In the genomic region with DNA sequence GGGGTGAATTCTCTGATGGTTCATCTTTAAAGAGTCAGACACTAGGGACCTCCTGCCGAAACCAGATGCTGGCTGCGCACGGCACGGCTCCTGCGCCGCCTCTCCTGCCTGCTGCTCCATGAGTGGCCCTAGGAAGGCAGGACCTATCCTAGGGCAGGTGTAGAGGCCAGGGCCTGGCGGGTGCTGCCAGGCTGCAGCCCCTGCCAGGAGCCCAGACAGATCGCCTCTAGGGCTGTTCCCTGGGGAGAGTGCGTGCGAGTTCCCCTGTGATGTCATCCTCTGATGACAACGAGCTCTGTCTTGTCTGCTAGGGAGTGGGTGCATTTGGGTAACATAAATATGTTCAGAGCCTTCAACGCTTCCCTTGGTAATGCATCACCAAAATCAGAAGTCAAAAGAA, we compare ENCODE assay signal across 19 cellular contexts. TPM values are rescaled to one million over a fixed set of nuclear protein-coding genes. Genes with fewer than 3 reads are reported as not detected.
DNase-seq lines count a peak whose midpoint lies in the region; ATAC-seq and TF ChIP-seq lines count a peak whose summit lies in the region.
"Had no signal": no experiment of that assay in that cellular context is flagged by ENCODE, and none has a peak within 500 bp of the region (broad histone marks: within the 10 kb centered on the region; RNA-seq: fewer than 3 reads in every experiment).

No MANE protein-coding gene starts in this region.

- no peak overlapping the region for H3K4me3 Mint-ChIP-seq in neural crest cell
- H3K4me3 Mint-ChIP-seq: CD8-positive, alpha-beta T cell; H9 had no signal

- peak overlapping the region; percentile 25 for H3K4me2 ChIP-seq in Loucy (ENCODE audit: low read depth, low read length, poor library complexity, severe bottlenecking)

- no peaks in the 10 kb centered on the region for H3K9me2 ChIP-seq in Loucy (replicated peaks; ENCODE audit: low read depth, low read length)

- H3K27ac ChIP-seq in Panc1 (ENCODE audit: low read length) (no peak overlapping the region), colonic mucosa (no peak overlapping the region)
- H3K27ac ChIP-seq: GM23248, SJCRH30 had no signal

- intact Hi-C loops in Panc1 (cut with micrococcal nuclease; ENCODE audit: unreplicated experiment) (no loop called here), colonic mucosa (cut with DNase I) (no loop called here)

- peak; percentile 15; the same call in 1 of the 2 replicates for ATAC-seq in Panc1
- ATAC-seq: CD8-positive, alpha-beta T cell had no signal

- peak overlapping the region; percentile 36 for H3K9ac ChIP-seq in Loucy (ENCODE audit: low read depth, low read length, poor library complexity, severe bottlenecking)
- H3K9ac ChIP-seq in colonic mucosa (ENCODE audit: low read depth in 2 of 2, low read length in 2 of 2): no peak overlapping the region
- H3K9ac ChIP-seq: GM23248 had no signal

- H3K27me3 Mint-ChIP-seq in neural crest cell (ENCODE audit: low read depth): no peaks in the 10 kb centered on the region

- CTCF ChIA-PET in Panc1 (lab: Charles Lee): interaction anchor here (0.7 to 0.8 kb wide), 3 partner anchors 10 to 1508 kb away, joined by 3 to 7 read pairs (median 6); no protein-coding TSS in a partner anchor

- peaks cover 6% of the 10 kb centered on the region; the same call in 1 of the 2 replicates for H3F3A ChIP-seq in Loucy (ENCODE audit: low read depth)

- POLR2A ChIA-PET in Panc1 (lab: Charles Lee): no interaction called here

- peak overlapping the region; percentile 57 for H3K27ac Mint-ChIP-seq in neural crest cell (ENCODE audit: unreplicated experiment)
- H3K27ac Mint-ChIP-seq: CD8-positive, alpha-beta T cell; H9 had no signal

- no peak for TF ChIP-seq CTCF in BE2C (IDR thresholded peaks at IDR 0.05; ENCODE audit: low read depth, low read length)
- no peak for TF ChIP-seq CTCF in Loucy (conservative IDR thresholded peaks at IDR 0.05; ENCODE audit: low read length)
- TF ChIP-seq CTCF in Panc1 (IDR thresholded peaks at IDR 0.05): no peak
- no peak for TF ChIP-seq CTCF in neural crest cell (conservative IDR thresholded peaks at IDR 0.05)
- TF ChIP-seq CTCF in colonic mucosa (IDR thresholded peaks at IDR 0.05): no peak

- H3K79me2 ChIP-seq in Loucy (ENCODE audit: insufficient read depth, low read length): no peaks in the 10 kb centered on the region

- H3K9me3 Mint-ChIP-seq in neural crest cell: no peaks in the 10 kb centered on the region
- H3K9me3 Mint-ChIP-seq: CD8-positive, alpha-beta T cell; H9 had no signal

- peaks cover 16% of the 10 kb centered on the region for H3K4me1 Mint-ChIP-seq in neural crest cell
- H3K4me1 Mint-ChIP-seq: H9 had no signal

- no peaks in the 10 kb centered on the region for H4K20me1 ChIP-seq in Loucy (ENCODE audit: insufficient read depth, low read length, poor library complexity, severe bottlenecking)

- H3K4me1 ChIP-seq in BE2C: peaks cover 5% of the 10 kb centered on the region
- peaks cover 29% of the 10 kb centered on the region for H3K4me1 ChIP-seq in Loucy (ENCODE audit: insufficient read depth, low read length, poor library complexity, severe bottlenecking)
- H3K4me1 ChIP-seq in Panc1 (ENCODE audit: control insufficient read depth, insufficient read depth, low read length): no peaks in the 10 kb centered on the region
- H3K4me1 ChIP-seq in colonic mucosa: no peaks in the 10 kb centered on the region
- H3K4me1 ChIP-seq: SJCRH30 had no signal

- H2AFZ ChIP-seq in Loucy (ENCODE audit: low read length): no peak overlapping the region
- H2AFZ ChIP-seq: GM23248 had no signal

- H3K36me3 Mint-ChIP-seq in neural crest cell (ENCODE audit: low read depth): peaks cover 21% of the 10 kb centered on the region

- no peaks in the 10 kb centered on the region for H3K27me3 ChIP-seq in BE2C
- no peaks in the 10 kb centered on the region for H3K27me3 ChIP-seq in Loucy (ENCODE audit: insufficient read depth, low read length, poor library complexity, severe bottlenecking)
- no peaks in the 10 kb centered on the region for H3K27me3 ChIP-seq in Panc1 (ENCODE audit: control insufficient read depth, insufficient read depth, low read length)
- H3K27me3 ChIP-seq in colonic mucosa: no peaks in the 10 kb centered on the region
- H3K27me3 ChIP-seq: SJCRH30 had no signal

- H3K4me3 ChIP-seq in BE2C (ENCODE audit: low read depth, low read length): no peak overlapping the region
- H3K4me3 ChIP-seq in Loucy (ENCODE audit: low read length, poor library complexity, severe bottlenecking): no peak overlapping the region
- no peak overlapping the region for H3K4me3 ChIP-seq in Panc1 (ENCODE audit: low read depth in 2 of 2, low read length in 2 of 2)
- H3K4me3 ChIP-seq in colonic mucosa: no peak overlapping the region
- H3K4me3 ChIP-seq: GM23248, SJCRH30 had no signal

- peaks cover 6% of the 10 kb centered on the region; the same call in 1 of the 2 replicates for H3K36me3 ChIP-seq in BE2C
- H3K36me3 ChIP-seq in Loucy (ENCODE audit: insufficient read depth, low read length): peaks cover 26% of the 10 kb centered on the region; the same call in 1 of the 2 replicates
- H3K36me3 ChIP-seq in Panc1 (ENCODE audit: control insufficient read depth, insufficient read depth, low read length): peaks cover 18% of the 10 kb centered on the region
- peaks cover 19% of the 10 kb centered on the region for H3K36me3 ChIP-seq in colonic mucosa

- DNase-seq in BE2C (peak; percentile 71), Panc1 (ENCODE audit: low read depth, low spot score) (no peak), neural crest cell (ENCODE audit: low read depth, low spot score) (no peak), DMS53 (lab: John Stamatoyannopoulos, UW) (no peak), colonic mucosa (no peak)
- DNase-seq in activated CD8-positive, alpha-beta memory T cell treated with anti-CD3 and anti-CD28 coated beads, Interleukin-2, amount 50 U/mL, for 48 hours: no peak
- DNase-seq: ACHN; C1 segment of cervical spinal cord; CD8-positive, alpha-beta T cell; GM23248; H9; KG1; NCI-H1436; NCI-H187 treated with DMSO at 0.1 percent for 48 hours; NCI-H510A; NK-92 treated with Interleukin-12 subunit alpha and Interleukin-12 subunit beta, amount 100 ng/mL, for 24 hours; SJCRH30; T-helper 1 cell had no signal

- in situ Hi-C loops in Panc1 (cut with HindIII; ENCODE audit: low pct_unique_long_range_greater_than_20kb, low sequenced_read_pairs): no loop called here

- H3K9me3 ChIP-seq in BE2C (no peaks in the 10 kb centered on the region), Loucy (ENCODE audit: insufficient read depth, low read depth, low read length) (no peaks in the 10 kb centered on the region), Panc1 (ENCODE audit: control insufficient read depth, insufficient read depth, low read depth, low read length) (no peaks in the 10 kb centered on the region), colonic mucosa (no peaks in the 10 kb centered on the region)
- H3K9me3 ChIP-seq: SJCRH30 had no signal

- BruUV-seq in Panc1 (replicated peaks; lab: Mats Ljungman, UMichigan): no TSS peak

RNA-seq across cellular contexts. Expression of a gene that starts 23.9 kb away (rescaled TPM):
- polyA plus RNA-seq in BE2C (2012; ENCODE audit: insufficient read depth, insufficient read length, low read depth): 41.2 TPM
- total RNA-seq in Panc1 (2021; ENCODE audit: unreplicated experiment) (188 TPM), neural crest cell (59.6 and 63.3 TPM in 2 replicates), colonic mucosa (100 to 1,000 TPM in 1 of 2 donors, 10 to 100 TPM in 1; 67.5 to 139 TPM)
- polyA plus RNA-seq in Panc1 (2012; ENCODE audit: insufficient read length): 144 TPM

RNA-seq across cellular contexts. Expression of a gene that starts 32.1 kb away (rescaled TPM):
- 287 TPM for polyA plus RNA-seq in BE2C (2012; ENCODE audit: insufficient read depth, insufficient read length, low read depth)
- total RNA-seq in Panc1 (2021; ENCODE audit: unreplicated experiment): 75.8 TPM
- polyA plus RNA-seq in Panc1 (2012; ENCODE audit: insufficient read length): 144 TPM
- 54.5 and 68.2 TPM in 2 replicates for total RNA-seq in neural crest cell
- 10 to 100 TPM; 22.4 to 58.2 TPM for total RNA-seq in colonic mucosa

RNA-seq across cellular contexts. Expression of a gene that starts 32.4 kb away (rescaled TPM):
- 43.8 TPM for polyA plus RNA-seq in BE2C (2012; ENCODE audit: insufficient read depth, insufficient read length, low read depth)
- 44.9 TPM for total RNA-seq in Panc1 (2021; ENCODE audit: unreplicated experiment)
- polyA plus RNA-seq in Panc1 (2012; ENCODE audit: insufficient read length): 35.3 TPM
- total RNA-seq in neural crest cell: 36.9 and 40.4 TPM in 2 replicates
- total RNA-seq in colonic mucosa: 10 to 100 TPM; 29.3 to 46.7 TPM

RNA-seq across cellular contexts. Expression of a gene that starts 48.5 kb away (rescaled TPM):
- polyA plus RNA-seq in BE2C (2012; ENCODE audit: insufficient read depth, insufficient read length, low read depth): 25.5 TPM
- total RNA-seq in Panc1 (2021; ENCODE audit: unreplicated experiment) (26.0 TPM), neural crest cell (40.7 and 42.5 TPM in 2 replicates), colonic mucosa (10 to 100 TPM in 1 of 2 donors, 1 to 10 TPM in 1; 4.3 to 15.0 TPM)
- 32.5 TPM for polyA plus RNA-seq in Panc1 (2012; ENCODE audit: insufficient read length)
